In genomic region chr6:89184344-89184743, GRCh38 we compare ENCODE assay signal across 20 cellular contexts. TPM values are rescaled to one million over a fixed set of nuclear protein-coding genes. Genes with fewer than 3 reads are reported as not detected.
DNase-seq lines count a peak whose midpoint lies in the region; ATAC-seq and TF ChIP-seq lines count a peak whose summit lies in the region.
"Had no signal": no experiment of that assay in that cellular context is flagged by ENCODE, and none has a peak within 500 bp of the region (broad histone marks: within the 10 kb centered on the region; RNA-seq: fewer than 3 reads in every experiment).

No MANE protein-coding gene starts in this region.

- no peaks in the 10 kb centered on the region for H3K27me3 Mint-ChIP-seq in neural crest cell (ENCODE audit: low read depth)

- H3K36me3 ChIP-seq in left ventricle myocardium inferior (no peaks in the 10 kb centered on the region), gastrocnemius medialis (no peaks in the 10 kb centered on the region)

- peaks cover 6% of the 10 kb centered on the region for H3K4me1 ChIP-seq in left ventricle myocardium inferior
- peaks cover 8 to 39% of the 10 kb centered on the region in 2 donors for H3K4me1 ChIP-seq in gastrocnemius medialis
- H3K4me1 ChIP-seq: A549, Caco-2 had no signal

- no peaks in the 10 kb centered on the region for H3K36me3 Mint-ChIP-seq in neural crest cell (ENCODE audit: low read depth)

- no peak overlapping the region for H3K4me3 Mint-ChIP-seq in neural crest cell
- H3K4me3 Mint-ChIP-seq: CD4-positive, alpha-beta T cell had no signal

- H3K9me3 ChIP-seq in left ventricle myocardium inferior (replicated peaks) (no peaks in the 10 kb centered on the region), gastrocnemius medialis (no peaks in the 10 kb centered on the region)
- H3K9me3 ChIP-seq: A549, Caco-2 had no signal

- H3K4me3 ChIP-seq in fibroblast of mammary gland (ENCODE audit: control insufficient read depth, low read depth, low read length) = no peak overlapping the region
- H3K4me3 ChIP-seq in left ventricle myocardium inferior = no peak overlapping the region
- no peak overlapping the region for H3K4me3 ChIP-seq in gastrocnemius medialis
- H3K4me3 ChIP-seq: A549 had no signal

- intact Hi-C loops in left ventricle myocardium inferior (cut with micrococcal nuclease) (no loop called here), gastrocnemius medialis (cut with DNase I; ENCODE audit: low total_unique reads) (no loop called here)

- TF ChIP-seq CTCF in fibroblast of mammary gland (conservative IDR thresholded peaks at IDR 0.05; ENCODE audit: control insufficient read depth, insufficient read depth, low read depth, low read length) (no peak), neural crest cell (conservative IDR thresholded peaks at IDR 0.05) (no peak), left ventricle myocardium inferior (IDR thresholded peaks at IDR 0.05; ENCODE audit: borderline replicate concordance) (no peak), gastrocnemius medialis (IDR thresholded peaks at IDR 0.05 in 4 of 5, conservative IDR thresholded peaks at IDR 0.05 in 1 of 5) (no peak)

- H3K4me1 Mint-ChIP-seq in neural crest cell = peaks cover 5% of the 10 kb centered on the region

- peak overlapping the region; percentile 29 for H3K27ac Mint-ChIP-seq in neural crest cell (ENCODE audit: unreplicated experiment)
- H3K27ac Mint-ChIP-seq: CD4-positive, alpha-beta T cell had no signal

- no peak for TF ChIP-seq POLR2A in gastrocnemius medialis (IDR thresholded peaks at IDR 0.05)

- H3K27me3 ChIP-seq in left ventricle myocardium inferior (ENCODE audit: low read depth) (no peaks in the 10 kb centered on the region), gastrocnemius medialis (no peaks in the 10 kb centered on the region)

- in situ Hi-C loops in gastrocnemius medialis (cut with MboI; ENCODE audit: low sequenced_read_pairs in 4 of 4) = no loop called here

- no peak for ATAC-seq in gastrocnemius medialis
- ATAC-seq in GM18870 (IDR thresholded peaks at IDR 0.05; ENCODE audit: unreplicated experiment) = no peak
- ATAC-seq: A549 had no signal

- DNase-seq in NCI-H82 (lab: John Stamatoyannopoulos, UW) (peak; percentile 43), NCI-H82 treated with DMSO at 0.1 percent for 48 hours (lab: John Stamatoyannopoulos, UW; ENCODE audit: unreplicated experiment) (no peak), fibroblast of mammary gland (ENCODE audit: low read depth) (peak; percentile 7), neural crest cell (ENCODE audit: low read depth, low spot score) (peak; percentile 7), left ventricle myocardium inferior (no peak), gastrocnemius medialis (no peak), NCI-H2196 (lab: John Stamatoyannopoulos, UW; ENCODE audit: unreplicated experiment) (no peak)
- DNase-seq: AML-193; CD4-positive, alpha-beta T cell; DMS79 treated with DMSO at 0.1 percent for 48 hours; GF-D8; HCEC 1CT had no signal

- H3K9me3 Mint-ChIP-seq in neural crest cell = no peaks in the 10 kb centered on the region
- H3K9me3 Mint-ChIP-seq: CD4-positive, alpha-beta T cell had no signal

- H3K27ac ChIP-seq in left ventricle myocardium inferior (replicated peaks) (no peak overlapping the region), gastrocnemius medialis (no peak overlapping the region)
- H3K27ac ChIP-seq: 22Rv1, A549, C4-2B, HL-60 had no signal

RNA-seq across cellular contexts. Expression of gene GABRR1, which starts 32.8 kb away (rescaled TPM):
- total RNA-seq in neural crest cell = 0.12 TPM in 1 of 2 replicates, not detected in the other
- total RNA-seq in left ventricle myocardium inferior = not detected
- under 1 TPM in 2 of 4 donors, not detected in 2; 0.20 to 0.25 TPM for total RNA-seq in gastrocnemius medialis
- total RNA-seq: CD4-positive, alpha-beta T cell; H4; HT1080 had no signal

RNA-seq across cellular contexts. Expression of gene PM20D2, which starts 38.5 kb away (rescaled TPM):
- 16.1 and 16.5 TPM in 2 replicates for total RNA-seq in neural crest cell
- total RNA-seq in left ventricle myocardium inferior = 14.3 TPM
- 10 to 100 TPM; 18.1 to 54.6 (median 26.3) TPM for total RNA-seq in gastrocnemius medialis

Comparison
In these comparisons a context has a peak if more than half of its experiments do, and no peak if none do; other contexts are left out.
1. DNase-seq: peak in NCI-H82 (single experiment), fibroblast of mammary gland (single experiment) and neural crest cell (single experiment); none in NCI-H82 treated with DMSO at 0.1 percent for 48 hours (single experiment), left ventricle myocardium inferior (single experiment), gastrocnemius medialis (0 of 2) and NCI-H2196 (single experiment).